Comparison of ENCODE assay signal across 15 cellular contexts in the genomic region with DNA sequence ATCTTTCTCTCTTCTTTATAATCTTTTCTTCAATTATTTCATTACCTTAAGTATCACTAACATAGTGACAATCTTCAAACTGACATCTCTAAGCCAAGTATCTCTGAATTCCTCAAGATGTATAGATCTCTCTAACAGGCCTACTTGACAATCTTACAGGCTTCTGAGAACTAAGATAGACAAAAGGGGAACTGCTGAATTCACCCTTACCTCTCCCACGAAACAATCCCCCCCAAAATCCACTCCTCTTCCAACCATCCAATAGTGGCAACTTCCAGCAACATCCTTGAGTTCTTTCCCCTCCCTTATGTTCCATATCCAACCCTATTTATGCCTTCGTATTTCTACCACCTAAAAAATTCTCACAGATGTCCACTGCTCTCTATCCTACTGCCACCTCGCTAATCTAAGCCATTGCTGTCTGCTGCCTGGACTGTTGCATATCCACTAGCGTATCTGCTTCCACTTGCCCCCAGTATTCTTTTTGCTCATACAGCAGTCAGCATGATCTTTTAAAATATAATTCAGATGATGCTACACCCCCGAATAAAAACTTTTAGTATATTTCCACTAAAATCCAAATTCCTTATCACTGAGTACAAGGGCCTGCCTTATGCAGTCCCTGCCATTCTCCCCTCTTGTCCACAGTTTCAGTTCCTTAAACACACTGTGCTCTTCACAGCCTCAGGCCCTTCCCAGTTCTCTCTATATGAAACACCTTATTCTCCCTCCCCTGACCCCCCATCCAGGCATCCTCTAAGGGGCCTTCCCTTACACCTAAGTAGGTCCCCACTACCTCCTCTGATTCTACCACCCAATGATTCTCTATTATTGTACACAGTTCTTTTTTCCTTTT. TPM values are rescaled to one million over a fixed set of nuclear protein-coding genes. Genes with fewer than 3 reads are reported as not detected.
DNase-seq lines count a peak whose midpoint lies in the region; ATAC-seq lines count a peak whose summit lies in the region.
"Had no signal": no experiment of that assay in that cellular context is flagged by ENCODE, and none has a peak within 500 bp of the region (broad histone marks: within the 10 kb centered on the region; RNA-seq: fewer than 3 reads in every experiment).

No MANE protein-coding gene starts in this region.

- no peaks in the 10 kb centered on the region for H3K36me3 Mint-ChIP-seq in naive B cell
- H3K36me3 Mint-ChIP-seq: CD8-positive, alpha-beta memory T cell had no signal

- H3K9me3 Mint-ChIP-seq in naive B cell: no peaks in the 10 kb centered on the region
- H3K9me3 Mint-ChIP-seq: activated T-cell treated with anti-CD3 and anti-CD28 coated beads, Interleukin-2, amount 50 U/mL, for 24 hours; CD8-positive, alpha-beta memory T cell; HFFc6 had no signal

- peak overlapping the region in 2 of 8 donors; percentile 32 to 34 for H3K4me3 Mint-ChIP-seq in naive B cell
- H3K4me3 Mint-ChIP-seq: activated T-cell treated with anti-CD3 and anti-CD28 coated beads, Interleukin-2, amount 50 U/mL, for 24 hours; HFFc6 had no signal

- H3K4me1 Mint-ChIP-seq in naive B cell: peaks cover 23 to 51% (median 46%) of the 10 kb centered on the region in 3 donors

- DNase-seq in NAMALWA (ENCODE audit: low spot score): peak; percentile 19
- no peak for DNase-seq in naive B cell
- no peak for DNase-seq in putamen (ENCODE audit: low spot score)
- DNase-seq in HCEC 1CT: no peak
- DNase-seq in COLO829 (ENCODE audit: low spot score): no peak
- DNase-seq: activated T-cell treated with anti-CD3 and anti-CD28 coated beads, Interleukin-2, amount 50 U/mL, for 24 hours; CD8-positive, alpha-beta memory T cell; effector CD8-positive, alpha-beta T cell; foreskin melanocyte; HFFc6; NCI-H1436; small intestine had no signal

- ATAC-seq in GM18909 (IDR thresholded peaks at IDR 0.05; ENCODE audit: poor library complexity, unreplicated experiment): peak; percentile 62
- peak; percentile 60 for ATAC-seq in HG02623 (IDR thresholded peaks at IDR 0.05; ENCODE audit: unreplicated experiment)
- peak; percentile 89 for ATAC-seq in naive B cell (ENCODE audit: low read depth in 2 of 2)
- no peak for ATAC-seq in HG03135 (IDR thresholded peaks at IDR 0.05; ENCODE audit: unreplicated experiment)

- H3K27me3 Mint-ChIP-seq in naive B cell: no peaks in the 10 kb centered on the region
- H3K27me3 Mint-ChIP-seq: activated T-cell treated with anti-CD3 and anti-CD28 coated beads, Interleukin-2, amount 50 U/mL, for 24 hours; CD8-positive, alpha-beta memory T cell had no signal

- peak overlapping the region; percentile 1 to 76 (median 48) for H3K27ac Mint-ChIP-seq in naive B cell
- H3K27ac Mint-ChIP-seq: activated T-cell treated with anti-CD3 and anti-CD28 coated beads, Interleukin-2, amount 50 U/mL, for 24 hours; HFFc6 had no signal

RNA-seq across cellular contexts. Expression of a gene that starts 8.0 kb away (rescaled TPM):
- 10 to 100 TPM; 17.5 to 28.4 (median 21.7) TPM for polyA plus RNA-seq in naive B cell (ENCODE audit: low read depth in 6 of 6)

RNA-seq across cellular contexts. Expression of a gene that starts 48.5 kb away (rescaled TPM):
- 10 to 100 TPM; 72.3 to 99.0 (median 87.8) TPM for polyA plus RNA-seq in naive B cell (ENCODE audit: low read depth in 6 of 6)
